28 cellular contexts compared by ENCODE assay signal in the genomic region with DNA sequence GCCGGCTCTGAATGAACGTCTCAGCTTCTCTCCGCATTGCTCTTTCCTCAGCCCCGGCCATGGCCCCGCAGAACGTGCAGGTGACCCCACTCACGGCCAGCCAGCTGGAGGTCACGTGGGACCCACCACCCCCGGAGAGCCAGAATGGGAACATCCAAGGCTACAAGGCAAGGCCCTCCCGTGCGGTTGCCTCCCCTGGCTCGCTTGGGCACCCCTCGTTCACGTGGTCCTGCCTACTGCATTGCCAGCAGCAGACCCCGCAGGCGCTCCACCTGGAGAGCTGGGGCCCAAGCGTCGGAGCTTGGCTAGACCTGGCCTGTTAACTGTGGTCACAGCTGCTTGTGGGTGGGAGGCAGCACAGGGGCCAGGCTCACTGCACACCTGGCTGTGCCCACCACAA.
"Had no signal": no experiment of that assay in that cellular context is flagged by ENCODE, and none has a peak within 500 bp of the region (broad histone marks: within the 10 kb centered on the region; RNA-seq: fewer than 3 reads in every experiment).

No MANE protein-coding gene starts in this region.

- H3K9ac ChIP-seq: parathyroid adenoma had no signal

- H3K4me1 Mint-ChIP-seq: memory B cell; stimulated activated naive CD8-positive, alpha-beta T cell treated with anti-CD3 and anti-CD28 coated beads, Interleukin-15, amount 100 ng/mL, for 72 hours had no signal

- H3K27ac Mint-ChIP-seq: dendritic cell treated with granulocyte-macrophage colony-stimulating factor and Interleukin-4, amounts not matched to agents 40 ng/mL and 50 ng/mL, for 4 days; memory B cell; stimulated activated naive CD8-positive, alpha-beta T cell treated with anti-CD3 and anti-CD28 coated beads, Interleukin-15, amount 100 ng/mL, for 72 hours had no signal

- H3K4me3 Mint-ChIP-seq: dendritic cell treated with granulocyte-macrophage colony-stimulating factor and Interleukin-4, amounts not matched to agents 40 ng/mL and 50 ng/mL, for 4 days; memory B cell; stimulated activated naive CD8-positive, alpha-beta T cell treated with anti-CD3 and anti-CD28 coated beads, Interleukin-15, amount 100 ng/mL, for 72 hours had no signal

- H3K27me3 ChIP-seq: colonic mucosa, esophagus muscularis mucosa, gastroesophageal sphincter, neutrophil, right atrium auricular region, suprapubic skin, transverse colon had no signal

- H3K36me3 Mint-ChIP-seq: memory B cell, natural killer cell had no signal

- H3K27ac ChIP-seq: colonic mucosa, esophagus muscularis mucosa, foreskin keratinocyte, gastroesophageal sphincter, heart right ventricle, left ventricle myocardium inferior, neutrophil, parathyroid adenoma, prostate gland, right atrium auricular region, suprapubic skin, transverse colon had no signal

- ATAC-seq: foreskin keratinocyte; gastroesophageal sphincter; heart right ventricle; left colon; sciatic nerve; stimulated activated naive CD8-positive, alpha-beta T cell treated with anti-CD3 and anti-CD28 coated beads, Interleukin-15, amount 100 ng/mL, for 72 hours had no signal

- H3K4me1 ChIP-seq: colonic mucosa, esophagus muscularis mucosa, foreskin keratinocyte, gastroesophageal sphincter, heart right ventricle, left ventricle myocardium inferior, parathyroid adenoma, prostate gland, right atrium auricular region, transverse colon had no signal

- H3K27me3 Mint-ChIP-seq: memory B cell; stimulated activated naive CD8-positive, alpha-beta T cell treated with anti-CD3 and anti-CD28 coated beads, Interleukin-15, amount 100 ng/mL, for 72 hours had no signal

- H3K36me3 ChIP-seq: colonic mucosa, esophagus muscularis mucosa, heart right ventricle, left ventricle myocardium inferior, neutrophil, prostate gland, right atrium auricular region, suprapubic skin, transverse colon had no signal

- DNase-seq: colonic mucosa; effector CD8-positive, alpha-beta T cell; foreskin keratinocyte; heart right ventricle; hippocampal formation; kidney glomerular epithelial cell; left colon; left ventricle myocardium inferior; natural killer cell; stimulated activated CD4-positive, alpha-beta T cell treated with anti-CD3 and anti-CD28 coated beads, Interleukin-12 subunit alpha, Interleukin-12 subunit beta, amount 100 ng/mL, for 4 hours; stimulated activated CD4-positive, alpha-beta T cell treated with anti-CD3 and anti-CD28 coated beads, Interleukin-1b, Interleukin-23, amount 100 ng/mL, for 48 hours; stimulated activated CD4-positive, alpha-beta T cell treated with anti-CD3 and anti-CD28 coated beads, Interleukin-4, amount 100 ng/mL, for 1 hour; stimulated activated CD8-positive, alpha-beta memory T cell treated with anti-CD3 and anti-CD28 coated beads, Interleukin-4, amount 100 ng/mL, for 48 hours; stimulated activated naive CD4-positive, alpha-beta T cell; stimulated activated naive CD8-positive, alpha-beta T cell treated with anti-CD3 and anti-CD28 coated beads, Interleukin-15, amount 100 ng/mL, for 72 hours; transverse colon had no signal

- H3K9me3 Mint-ChIP-seq: dendritic cell treated with granulocyte-macrophage colony-stimulating factor and Interleukin-4, amounts not matched to agents 40 ng/mL and 50 ng/mL, for 4 days; memory B cell; natural killer cell; stimulated activated naive CD8-positive, alpha-beta T cell treated with anti-CD3 and anti-CD28 coated beads, Interleukin-15, amount 100 ng/mL, for 72 hours had no signal

- H3K4me3 ChIP-seq: colonic mucosa, esophagus muscularis mucosa, gastroesophageal sphincter, heart right ventricle, left ventricle myocardium inferior, lung, prostate gland, right atrium auricular region, smooth muscle cell, suprapubic skin, transverse colon had no signal

- H3K9me3 ChIP-seq: colonic mucosa, neutrophil, prostate gland, right atrium auricular region, suprapubic skin, transverse colon had no signal
